ENCODE assay signal across 8 cellular contexts in the genomic region with DNA sequence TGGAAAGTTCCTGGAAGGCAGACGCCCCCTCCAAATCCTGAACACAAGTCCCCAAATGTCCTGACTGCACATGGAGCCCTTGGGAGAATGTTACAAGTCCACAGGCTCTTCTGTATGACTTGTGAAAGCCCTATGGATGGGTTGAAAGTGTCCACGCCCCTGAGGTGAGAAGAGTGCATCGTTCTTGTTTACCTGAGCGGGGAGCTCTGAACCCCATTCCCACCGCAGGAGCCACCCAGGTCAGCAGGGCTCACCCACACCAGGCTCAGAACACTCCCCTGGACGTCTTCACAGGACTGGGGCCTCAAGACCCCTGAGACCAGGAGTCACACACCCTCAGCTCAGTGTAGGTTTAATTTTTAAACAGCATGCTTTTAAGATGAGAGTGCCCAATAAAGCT.
"Had no signal": no experiment of that assay in that cellular context is flagged by ENCODE, and none has a peak within 500 bp of the region (broad histone marks: within the 10 kb centered on the region; RNA-seq: fewer than 3 reads in every experiment).

No MANE protein-coding gene starts in this region.

- H3K4me3 Mint-ChIP-seq: H9, IgD-negative memory B cell had no signal

- H3K9me3 Mint-ChIP-seq: H9 had no signal

- H3K36me3 Mint-ChIP-seq: IgD-negative memory B cell had no signal

- H3K9ac ChIP-seq: GM23248 had no signal

- H3K4me3 ChIP-seq: GM23248 had no signal

- H2AFZ ChIP-seq: GM23248 had no signal

- H3K27ac ChIP-seq: GM23248 had no signal

- DNase-seq: GM23248, H9, HCEC 1CT, KBM-7 had no signal

- FAIRE-seq: H1, H54, HTR-8/SVneo had no signal
